ENCODE assay signal across 9 cellular contexts in genomic region chr1:3775498-3776230, GRCh38. TPM values are rescaled to one million over a fixed set of nuclear protein-coding genes. Genes with fewer than 3 reads are reported as not detected.
DNase-seq lines count a peak whose midpoint lies in the region; ATAC-seq lines count a peak whose summit lies in the region.
"Had no signal": no experiment of that assay in that cellular context is flagged by ENCODE, and none has a peak within 500 bp of the region (broad histone marks: within the 10 kb centered on the region; RNA-seq: fewer than 3 reads in every experiment).

No MANE protein-coding gene starts in this region.

- peak; percentile 41 for DNase-seq in GF-D8 (lab: John Stamatoyannopoulos, UW)
- DNase-seq in LHCN-M2 (ENCODE audit: low read depth): peak; percentile 36
- peak; percentile 46 for DNase-seq in SKM-1 (lab: John Stamatoyannopoulos, UW; ENCODE audit: unreplicated experiment)
- peak; percentile 84 for DNase-seq in astrocyte of the hippocampus (ENCODE audit: low read depth, low spot score)
- peak; percentile 44 for DNase-seq in inferior parietal cortex (ENCODE audit: extremely low spot score)
- DNase-seq in stimulated activated CD8-positive, alpha-beta memory T cell treated with anti-CD3 and anti-CD28 coated beads, Interleukin-4, amount 100 ng/mL, for 48 hours: peak; percentile 65
- no peak for DNase-seq in NCI-H1092 treated with DMSO at 0.1 percent for 48 hours (lab: John Stamatoyannopoulos, UW)

- ATAC-seq in HG02588 (IDR thresholded peaks at IDR 0.05; ENCODE audit: unreplicated experiment): no peak

RNA-seq across cellular contexts. Expression of gene SMIM1, which starts 3.1 kb away (rescaled TPM):
- not detected in 2 replicates for total RNA-seq in LHCN-M2 (2014; rRNA removed)
- not detected for polyA plus RNA-seq in LHCN-M2 (2012)

RNA-seq across cellular contexts. Expression of gene LRRC47, which starts 20.6 kb away (rescaled TPM):
- total RNA-seq in LHCN-M2 (2014; rRNA removed): 33.7 and 44.1 TPM in 2 replicates
- 30.6 TPM for polyA plus RNA-seq in LHCN-M2 (2012)

RNA-seq across cellular contexts. Expression of gene CCDC27, which starts 23.4 kb away (rescaled TPM):
- total RNA-seq in LHCN-M2 (2014; rRNA removed): not detected in 2 replicates
- polyA plus RNA-seq in LHCN-M2 (2012): not detected
- total RNA-seq: activated CD8-positive, alpha-beta memory T cell treated with anti-CD3 and anti-CD28 coated beads for 36 hours had no signal
